In the genomic region with DNA sequence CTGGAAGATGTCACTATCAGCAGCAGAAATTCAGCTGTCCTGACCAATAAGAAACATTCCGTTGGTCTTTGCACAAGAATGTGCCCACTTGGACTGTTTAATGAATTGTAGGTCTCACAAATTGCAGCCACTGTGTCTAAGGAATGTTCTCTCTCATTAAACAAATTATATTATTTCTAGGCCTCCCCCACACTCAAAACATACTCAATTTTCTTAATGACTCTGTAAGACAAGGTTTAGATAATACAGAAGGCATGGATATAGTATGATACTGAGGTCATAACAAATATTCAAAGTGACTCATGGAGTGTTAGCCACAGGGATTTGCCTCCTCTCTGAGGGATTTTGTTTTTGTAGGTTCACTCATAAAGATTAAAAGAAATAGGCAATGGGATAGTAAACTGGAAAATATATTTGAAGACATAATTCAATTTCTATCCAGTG, we compare ENCODE assay signal across 18 cellular contexts.
DNase-seq lines count a peak whose midpoint lies in the region; ATAC-seq and TF ChIP-seq lines count a peak whose summit lies in the region.
"Had no signal": no experiment of that assay in that cellular context is flagged by ENCODE, and none has a peak within 500 bp of the region (broad histone marks: within the 10 kb centered on the region; RNA-seq: fewer than 3 reads in every experiment).

No MANE protein-coding gene starts in this region.

- H3K27ac ChIP-seq in muscle layer of duodenum (ENCODE audit: low read length): peak overlapping the region; percentile 26
- H3K27ac ChIP-seq: lower lobe of right lung had no signal

- ATAC-seq in HG02970 (IDR thresholded peaks at IDR 0.05; ENCODE audit: low FRiP score, unreplicated experiment) (no peak), HG02870 (IDR thresholded peaks at IDR 0.05; ENCODE audit: unreplicated experiment) (no peak)
- ATAC-seq: activated naive CD4-positive, alpha-beta T cell treated with anti-CD3 and anti-CD28 coated beads, Interleukin-2, amount 50 U/mL, for 72 hours; lower lobe of right lung had no signal

- no peak for TF ChIP-seq CTCF in epithelial cell of esophagus (IDR thresholded peaks at IDR 0.05; ENCODE audit: insufficient read depth, low read depth, low read length, missing control alignments)

- H3K4me3 ChIP-seq in epithelial cell of esophagus (ENCODE audit: low read length): no peak overlapping the region
- no peak overlapping the region for H3K4me3 ChIP-seq in muscle layer of duodenum (ENCODE audit: low read depth in 1 of 2, low read length in 2 of 2)
- H3K4me3 ChIP-seq: lower lobe of right lung, uterus had no signal

- H3K27me3 ChIP-seq in muscle layer of duodenum (ENCODE audit: low read depth, low read length): no peaks in the 10 kb centered on the region
- H3K27me3 ChIP-seq: uterus had no signal

- H3K4me1 ChIP-seq in muscle layer of duodenum (ENCODE audit: control insufficient read depth in 1 of 2, insufficient read depth in 2 of 2, low read length in 2 of 2): peaks cover 4 to 5% of the 10 kb centered on the region in 2 donors
- H3K4me1 ChIP-seq: lower lobe of right lung, uterus had no signal

- H3K36me3 ChIP-seq in muscle layer of duodenum (ENCODE audit: control insufficient read depth in 1 of 2, insufficient read depth in 2 of 2, low read length in 2 of 2): no peaks in the 10 kb centered on the region
- H3K36me3 ChIP-seq: lower lobe of right lung, uterus had no signal

- DNase-seq in AG08396 (ENCODE audit: low spot score) (peak; percentile 39), LHCN-M2 (ENCODE audit: low read depth) (peak; percentile 86), epithelial cell of esophagus (ENCODE audit: low read depth) (peak; percentile 51), mesenteric fat pad (ENCODE audit: low spot score) (no peak), NCI-H2196 treated with DMSO at 0.1 percent for 48 hours (lab: John Stamatoyannopoulos, UW; ENCODE audit: unreplicated experiment) (no peak)
- DNase-seq: ACHN; activated B cell treated with CpG ODN at 0.5 μM for 24 hours; activated CD8-positive, alpha-beta memory T cell treated with anti-CD3 and anti-CD28 coated beads, Interleukin-2, amount 50 U/mL, for 4 hours; DMS 273 treated with DMSO at 0.1 percent for 48 hours; hippocampal formation; lower lobe of right lung; NCI-H2081 treated with DMSO at 0.1 percent for 48 hours; occipital lobe; uterus had no signal

- H3K9me3 ChIP-seq in muscle layer of duodenum (ENCODE audit: control insufficient read depth in 1 of 2, low read length in 2 of 2): no peaks in the 10 kb centered on the region
- H3K9me3 ChIP-seq: lower lobe of right lung, uterus had no signal

Comparison
In these comparisons a context has a peak if more than half of its experiments do, and no peak if none do; other contexts are left out.
1. DNase-seq: peak in AG08396 (single experiment), LHCN-M2 (single experiment) and epithelial cell of esophagus (single experiment); none in mesenteric fat pad (single experiment) and NCI-H2196 treated with DMSO at 0.1 percent for 48 hours (single experiment).